ENCODE assay signal across 8 cellular contexts in genomic region chr6:99822741-99823512, GRCh38.
DNase-seq lines count a peak whose midpoint lies in the region; ATAC-seq and TF ChIP-seq lines count a peak whose summit lies in the region.

No MANE protein-coding gene starts in this region.

- TF ChIP-seq CTCF in PC-3 (conservative IDR thresholded peaks at IDR 0.05; ENCODE audit: low read depth, low read length) (peak; percentile 74), dorsolateral prefrontal cortex (IDR thresholded peaks at IDR 0.05 in 54 of 56, conservative IDR thresholded peaks at IDR 0.05 in 2 of 56; ENCODE audit: low read depth in 1 of 56, partially characterized antibody in 56 of 56) (peak in 53 of 56 donors; percentile 24 to 66 (median 51))

- H3K79me2 ChIP-seq in PC-3 (ENCODE audit: low read length) = no peaks in the 10 kb centered on the region

- no peak overlapping the region for H3K9ac ChIP-seq in PC-3 (ENCODE audit: low read length)

- intact Hi-C loops in PC-3 (cut with micrococcal nuclease) (loop anchor here (5.0 kb wide), 2 partner anchors 76 to 236 kb away; no protein-coding TSS in a partner anchor), dorsolateral prefrontal cortex (cut with DNase I) (loop anchor here in 1 of 2 donors (5.0 kb wide), 2 partner anchors 306 to 356 kb away; partner anchors contain the start of gene USP45)

- peak overlapping the region; percentile 66 for H2AFZ ChIP-seq in PC-3 (ENCODE audit: low read length)

- peak; percentile 78 for ATAC-seq in GM18907 (IDR thresholded peaks at IDR 0.05; ENCODE audit: unreplicated experiment)
- ATAC-seq in PC-3 = peak; percentile 92
- ATAC-seq in HG02588 (IDR thresholded peaks at IDR 0.05; ENCODE audit: unreplicated experiment) = no peak

- no peaks in the 10 kb centered on the region for H3K9me2 ChIP-seq in PC-3 (replicated peaks; ENCODE audit: low read length)

- H3K4me1 ChIP-seq in PC-3 (ENCODE audit: insufficient read depth, low read length) = no peaks in the 10 kb centered on the region

- DNase-seq in Caki2 (ENCODE audit: low read depth) (peak; percentile 55), HuH-7.5 (ENCODE audit: low spot score) (peak; percentile 52), PC-3 (peak; percentile 66), dorsolateral prefrontal cortex (peak in 3 of 10 donors; percentile 9 to 26 (median 10)), midbrain (lab: John Stamatoyannopoulos, UW) (peak; percentile 30)
- DNase-seq in stimulated activated CD4-positive, alpha-beta T cell treated with anti-CD3 and anti-CD28 coated beads, Interleukin-4, amount 100 ng/mL, for 4 hours = no peak

- peak overlapping the region; percentile 89 for H3K4me2 ChIP-seq in PC-3 (ENCODE audit: low read length)

- H3K27ac ChIP-seq in PC-3 (ENCODE audit: low read length) (no peak overlapping the region), dorsolateral prefrontal cortex (no peak overlapping the region)

- peak overlapping the region; percentile 59 for H3K4me3 ChIP-seq in PC-3 (ENCODE audit: low read length)
- peak overlapping the region in 29 of 59 donors; percentile 0 to 56 (median 29) for H3K4me3 ChIP-seq in dorsolateral prefrontal cortex

- CTCF ChIA-PET in PC-3 (lab: Charles Lee) = interaction anchor here (0.7 kb wide), 1 partner anchor 234 kb away, joined by 3 read pairs; no protein-coding TSS in a partner anchor

- in situ Hi-C loops in Caki2 (cut with HindIII; ENCODE audit: low pct_unique_long_range_greater_than_20kb, low sequenced_read_pairs) = no loop called here

- H3K36me3 ChIP-seq in PC-3 (ENCODE audit: low read depth, low read length) = no peaks in the 10 kb centered on the region

- POLR2A ChIA-PET in PC-3 (lab: Charles Lee; ENCODE audit: unreplicated experiment) = no interaction called here

- no peaks in the 10 kb centered on the region for H3K9me3 ChIP-seq in PC-3 (ENCODE audit: low read length)

- H3F3A ChIP-seq in PC-3 (ENCODE audit: low read length, unreplicated experiment) = no peaks in the 10 kb centered on the region

- no peaks in the 10 kb centered on the region for H4K20me1 ChIP-seq in PC-3 (ENCODE audit: low read length)

- BruUV-seq in PC-3 (replicated peaks; lab: Mats Ljungman, UMichigan) = no TSS peak

- H3K27me3 ChIP-seq in PC-3 (ENCODE audit: low read length) = no peaks in the 10 kb centered on the region
- peaks cover 0 to 25% (median 0%) of the 10 kb centered on the region in 45 donors for H3K27me3 ChIP-seq in dorsolateral prefrontal cortex

Comparison
In these comparisons a context has a peak if more than half of its experiments do, and no peak if none do; other contexts are left out.
1. DNase-seq: peak in Caki2 (single experiment), HuH-7.5 (single experiment), PC-3 (single experiment) and midbrain (single experiment); none in stimulated activated CD4-positive, alpha-beta T cell treated with anti-CD3 and anti-CD28 coated beads, Interleukin-4, amount 100 ng/mL, for 4 hours (0 of 2).